In genomic region chr7:158266817-158267736, GRCh38 we compare ENCODE assay signal across 24 cellular contexts.
DNase-seq lines count a peak whose midpoint lies in the region; ATAC-seq and TF ChIP-seq lines count a peak whose summit lies in the region.
"Had no signal": no experiment of that assay in that cellular context is flagged by ENCODE, and none has a peak within 500 bp of the region (broad histone marks: within the 10 kb centered on the region; RNA-seq: fewer than 3 reads in every experiment).

No MANE protein-coding gene starts in this region.

- ATAC-seq in esophagus mucosa, result peak; percentile 86
- ATAC-seq in GM18519 (IDR thresholded peaks at IDR 0.05; ENCODE audit: low FRiP score, unreplicated experiment), result no peak
- ATAC-seq: activated CD8-positive, alpha-beta T cell treated with anti-CD3 and anti-CD28 coated beads, Interleukin-2, amount 10 ng/mL, durations not matched to agents 7 days and 5 days; right lobe of liver had no signal

- H3K9me3 ChIP-seq in neural progenitor cell (ENCODE audit: low read depth), result no peaks in the 10 kb centered on the region
- peaks cover 0 to 4% (median 0%) of the 10 kb centered on the region in 3 donors for H3K9me3 ChIP-seq in tibial artery
- H3K9me3 ChIP-seq: pancreas, right lobe of liver had no signal

- no peak overlapping the region for H3K9ac ChIP-seq in neural progenitor cell
- H3K9ac ChIP-seq: GM23248 had no signal

- TF ChIP-seq CTCF in neural progenitor cell (IDR thresholded peaks at IDR 0.05), result no peak
- no peak for TF ChIP-seq CTCF in tibial artery (IDR thresholded peaks at IDR 0.05)
- TF ChIP-seq CTCF in GM20000 (IDR thresholded peaks at IDR 0.05; ENCODE audit: extremely low read depth, missing control alignments), result no peak

- H3K4me2 ChIP-seq in neural progenitor cell, result no peak overlapping the region

- H3K36me3 ChIP-seq in neural progenitor cell, result no peaks in the 10 kb centered on the region
- no peaks in the 10 kb centered on the region for H3K36me3 ChIP-seq in tibial artery
- H3K36me3 ChIP-seq: brain microvascular endothelial cell, pancreas, right lobe of liver, SJSA1 had no signal

- intact Hi-C loops in tibial artery (cut with DNase I; ENCODE audit: low total_unique reads), result no loop called here

- H3K79me2 ChIP-seq in neural progenitor cell (ENCODE audit: low read depth), result no peaks in the 10 kb centered on the region

- H3K4me3 ChIP-seq in neural progenitor cell (no peak overlapping the region), tibial artery (no peak overlapping the region)
- H3K4me3 ChIP-seq: GM23248, pancreas, right lobe of liver, SJSA1 had no signal

- no peak overlapping the region for H2AFZ ChIP-seq in neural progenitor cell (replicated peaks)
- H2AFZ ChIP-seq: GM23248 had no signal

- no peaks in the 10 kb centered on the region for H3K4me1 ChIP-seq in neural progenitor cell
- no peaks in the 10 kb centered on the region for H3K4me1 ChIP-seq in tibial artery
- H3K4me1 ChIP-seq: pancreas, SJSA1 had no signal

- H3K27ac ChIP-seq in neural progenitor cell (no peak overlapping the region), tibial artery (no peak overlapping the region)
- H3K27ac ChIP-seq: brain microvascular endothelial cell, GM23248, pancreas, right lobe of liver, SJSA1 had no signal

- H3K27me3 Mint-ChIP-seq in neural progenitor cell (ENCODE audit: insufficient read depth, low read depth), result peaks cover 11% of the 10 kb centered on the region
- H3K27me3 Mint-ChIP-seq: CD4-positive, alpha-beta T cell; memory B cell had no signal

- peaks cover 7% of the 10 kb centered on the region for H3F3A ChIP-seq in neural progenitor cell (ENCODE audit: low read depth)

- peak overlapping the region; percentile 26 for H3K27ac Mint-ChIP-seq in neural progenitor cell
- H3K27ac Mint-ChIP-seq: activated CD8-positive, alpha-beta T cell treated with anti-CD3 and anti-CD28 coated beads, Interleukin-2, amount 10 ng/mL, durations not matched to agents 7 days and 5 days; CD4-positive, alpha-beta T cell; HFFc6; memory B cell had no signal

- peaks cover 5% of the 10 kb centered on the region for H3K4me1 Mint-ChIP-seq in neural progenitor cell
- H3K4me1 Mint-ChIP-seq: memory B cell had no signal

- no peaks in the 10 kb centered on the region for H3K36me3 Mint-ChIP-seq in neural progenitor cell
- H3K36me3 Mint-ChIP-seq: memory B cell had no signal

- DNase-seq in SIG-M5 treated with dmso at 0.1 percent for 504 hours (lab: John Stamatoyannopoulos, UW; ENCODE audit: unreplicated experiment), result peak; percentile 7
- no peak for DNase-seq in SIG-M5 (lab: John Stamatoyannopoulos, UW)
- no peak for DNase-seq in neural progenitor cell (ENCODE audit: low spot score)
- DNase-seq in tibial artery, result peak; percentile 9 to 47
- no peak for DNase-seq in HuH-7 (ENCODE audit: low spot score)
- no peak for DNase-seq in GM20000 (ENCODE audit: low spot score)
- DNase-seq: 8988T; activated CD8-positive, alpha-beta T cell treated with anti-CD3 and anti-CD28 coated beads, Interleukin-2, amount 10 ng/mL, durations not matched to agents 7 days and 5 days; activated gamma-delta T cell; activated T-cell treated with anti-CD3 and anti-CD28 coated beads for 4 hours; brain microvascular endothelial cell; cortex of kidney; GM23248; HFFc6; NCI-H1417 treated with DMSO at 0.1 percent for 48 hours; NCI-H2107; stimulated activated CD8-positive, alpha-beta memory T cell treated with anti-CD3 and anti-CD28 coated beads, Interleukin-4, amount 100 ng/mL, for 48 hours had no signal

- H3K9me3 Mint-ChIP-seq in neural progenitor cell, result no peaks in the 10 kb centered on the region
- H3K9me3 Mint-ChIP-seq: CD4-positive, alpha-beta T cell had no signal

- H3K27me3 ChIP-seq in neural progenitor cell, result no peaks in the 10 kb centered on the region
- peaks cover 0 to 9% of the 10 kb centered on the region in 2 donors for H3K27me3 ChIP-seq in tibial artery
- H3K27me3 ChIP-seq: brain microvascular endothelial cell, pancreas, right lobe of liver, SJSA1 had no signal

- no peak overlapping the region for H3K4me3 Mint-ChIP-seq in neural progenitor cell
- H3K4me3 Mint-ChIP-seq: activated CD8-positive, alpha-beta T cell treated with anti-CD3 and anti-CD28 coated beads, Interleukin-2, amount 10 ng/mL, durations not matched to agents 7 days and 5 days; CD4-positive, alpha-beta T cell; HFFc6; memory B cell had no signal

- no peaks in the 10 kb centered on the region for H4K20me1 ChIP-seq in neural progenitor cell (ENCODE audit: low read depth)

Comparison
In these comparisons a context has a peak if more than half of its experiments do, and no peak if none do; other contexts are left out.
1. DNase-seq: peak in SIG-M5 treated with dmso at 0.1 percent for 504 hours (single experiment) and tibial artery (2 of 2); none in SIG-M5 (single experiment), neural progenitor cell (single experiment), HuH-7 (single experiment) and GM20000 (single experiment).